9 cellular contexts compared by ENCODE assay signal in genomic region chr3:46372492-46373359, GRCh38. TPM values are rescaled to one million over a fixed set of nuclear protein-coding genes. Genes with fewer than 3 reads are reported as not detected.
DNase-seq lines count a peak whose midpoint lies in the region; ATAC-seq, FAIRE-seq and TF ChIP-seq lines count a peak whose summit lies in the region.
"Had no signal": no experiment of that assay in that cellular context is flagged by ENCODE, and none has a peak within 500 bp of the region (broad histone marks: within the 10 kb centered on the region; RNA-seq: fewer than 3 reads in every experiment).

No MANE protein-coding gene starts in this region.

- H3K27ac ChIP-seq in foreskin keratinocyte, result no peak overlapping the region

- no peaks in the 10 kb centered on the region for H3K4me1 ChIP-seq in foreskin keratinocyte

- peak; percentile 29 for ATAC-seq in foreskin keratinocyte

- peak; percentile 88 for TF ChIP-seq CTCF in foreskin keratinocyte (conservative IDR thresholded peaks at IDR 0.05)

- DNase-seq in AG08396 (ENCODE audit: low spot score) (peak; percentile 20), GM12891 (ENCODE audit: insufficient read length, low spot score) (no peak), SKM-1 (lab: John Stamatoyannopoulos, UW; ENCODE audit: unreplicated experiment) (peak; percentile 32), foreskin keratinocyte (peak in 1 of 2 donors; percentile 35), NCI-H774 (lab: John Stamatoyannopoulos, UW) (no peak), NCI-H82 treated with DMSO at 0.1 percent for 48 hours (lab: John Stamatoyannopoulos, UW; ENCODE audit: unreplicated experiment) (no peak)
- DNase-seq in stimulated activated CD4-positive, alpha-beta T cell treated with anti-CD3 and anti-CD28 coated beads, Interleukin-4, amount 100 ng/mL, for 4 hours, result no peak
- no peak for DNase-seq in activated CD4-positive, alpha-beta T cell treated with anti-CD3 and anti-CD28 coated beads, Interleukin-2, amount 50 U/mL, for 4 hours

- FAIRE-seq in GM12891 (lab: Jason Lieb, UNC), result peak; percentile 57
- FAIRE-seq: endometrium had no signal

- no peak for TF ChIP-seq POLR2A in GM12891 (IDR thresholded peaks at IDR 0.05; ENCODE audit: low read depth, low read length)

- peaks cover 44% of the 10 kb centered on the region for H3K27me3 ChIP-seq in foreskin keratinocyte

TF ChIP-seq in GM12891, 5 proteins besides CTCF, POLR2A, EP300 and RAD21:
- TF ChIP-seq POU2F2 (IDR thresholded peaks at IDR 0.05; ENCODE audit: low read depth, low read length), result no peak
- no peak for TF ChIP-seq PAX5 (IDR thresholded peaks at IDR 0.05; ENCODE audit: insufficient read depth, low read length, severe bottlenecking)
- no peak for TF ChIP-seq SPI1 (IDR thresholded peaks at IDR 0.05; ENCODE audit: low read depth, low read length)
- no peak for TF ChIP-seq TAF1 (IDR thresholded peaks at IDR 0.05; ENCODE audit: low read depth, low read length)
- TF ChIP-seq POLR2AphosphoS5 (IDR thresholded peaks at IDR 0.05; ENCODE audit: low read depth, low read length), result no peak

RNA-seq across cellular contexts. Expression of gene CCR5, which starts 2.0 kb away (rescaled TPM):
- 0.08 TPM for polyA plus RNA-seq in GM12891 (2012; ENCODE audit: low read depth, missing spikeins)
- not detected in 2 replicates for total RNA-seq in foreskin keratinocyte
- not detected in 2 replicates for polyA plus RNA-seq in foreskin keratinocyte

RNA-seq across cellular contexts. Expression of gene CCR2, which starts 18.8 kb away (rescaled TPM):
- polyA plus RNA-seq in GM12891 (2012; ENCODE audit: low read depth, missing spikeins), result not detected
- not detected in 2 replicates for total RNA-seq in foreskin keratinocyte
- not detected in 2 replicates for polyA plus RNA-seq in foreskin keratinocyte

RNA-seq across cellular contexts. Expression of gene CCRL2, which starts 34.3 kb away (rescaled TPM):
- 1.6 TPM for polyA plus RNA-seq in GM12891 (2012; ENCODE audit: low read depth, missing spikeins)
- total RNA-seq in foreskin keratinocyte, result not detected in 2 replicates
- polyA plus RNA-seq in foreskin keratinocyte, result not detected in 2 replicates

Comparison
In these comparisons a context has a peak if more than half of its experiments do, and no peak if none do; other contexts are left out.
1. DNase-seq: peak in AG08396 (single experiment) and SKM-1 (single experiment); none in GM12891 (single experiment), stimulated activated CD4-positive, alpha-beta T cell treated with anti-CD3 and anti-CD28 coated beads, Interleukin-4, amount 100 ng/mL, for 4 hours (0 of 2), NCI-H774 (single experiment), NCI-H82 treated with DMSO at 0.1 percent for 48 hours (single experiment) and activated CD4-positive, alpha-beta T cell treated with anti-CD3 and anti-CD28 coated beads, Interleukin-2, amount 50 U/mL, for 4 hours (0 of 2).